In the genomic region with DNA sequence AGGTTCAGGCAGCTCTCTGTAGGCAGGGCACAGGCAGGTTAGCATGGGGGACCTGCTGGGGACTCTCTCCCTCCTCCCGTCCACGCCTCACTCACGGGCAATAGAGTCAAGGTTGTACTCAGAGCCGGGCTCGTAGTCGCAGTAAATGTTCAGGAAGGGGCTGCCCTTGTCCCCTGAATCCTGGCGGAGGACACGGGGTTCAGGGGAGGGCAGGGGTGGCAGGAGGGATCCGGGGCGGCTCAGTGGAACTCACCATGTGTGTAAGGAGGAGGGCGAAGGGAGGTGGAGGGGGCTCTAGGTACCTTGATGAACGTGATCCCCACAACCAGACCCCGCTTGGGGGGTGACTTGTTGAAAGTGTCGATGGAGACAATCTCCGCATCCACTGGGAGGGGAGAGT, we compare ENCODE assay signal across 8 cellular contexts. TPM values are rescaled to one million over a fixed set of nuclear protein-coding genes. Genes with fewer than 3 reads are reported as not detected.
DNase-seq lines count a peak whose midpoint lies in the region; TF ChIP-seq lines count a peak whose summit lies in the region.

No MANE protein-coding gene starts in this region.

- no peaks in the 10 kb centered on the region for H3K36me3 ChIP-seq in A673 (ENCODE audit: insufficient read depth, low read length, poor library complexity, severe bottlenecking)
- peaks cover 6% of the 10 kb centered on the region for H3K36me3 ChIP-seq in HUES48 (ENCODE audit: control insufficient read depth, insufficient read depth, low read length)

- peaks cover 14% of the 10 kb centered on the region for H3K27me3 Mint-ChIP-seq in brain
- peaks cover 27% of the 10 kb centered on the region for H3K27me3 Mint-ChIP-seq in mesothelial cell of epicardium (ENCODE audit: low read depth)

- DNase-seq in A673 (ENCODE audit: low spot score) (no peak), mesothelial cell of epicardium (ENCODE audit: low spot score in 2 of 2, unreplicated experiment in 2 of 2) (no peak), kidney glomerular epithelial cell (lab: John Stamatoyannopoulos, UW) (no peak), NCI-H2081 (lab: John Stamatoyannopoulos, UW) (no peak), NAMALWA (ENCODE audit: low spot score) (no peak)
- no peak for DNase-seq in central memory CD4-positive, alpha-beta T cell

- H3K4me3 Mint-ChIP-seq in brain (peak overlapping the region; percentile 95 to 98 (median 95)), mesothelial cell of epicardium (peak overlapping the region; percentile 93)

- H3K27ac ChIP-seq in A673 (ENCODE audit: low read depth, low read length, poor library complexity, severe bottlenecking) (no peak overlapping the region), HUES48 (ENCODE audit: low read depth, low read length) (no peak overlapping the region)

- H3K27me3 ChIP-seq in A673 (replicated peaks; ENCODE audit: insufficient read depth, low read depth, low read length, poor library complexity) (no peaks in the 10 kb centered on the region), HUES48 (ENCODE audit: control insufficient read depth, insufficient read depth, low read length) (no peaks in the 10 kb centered on the region)

- POLR2A ChIA-PET in A673 (lab: Charles Lee; ENCODE audit: low non-redundant PET) = no interaction called here

- H3K4me1 ChIP-seq in A673 (ENCODE audit: insufficient read depth, low read length, poor library complexity, severe bottlenecking) (peaks cover 6% of the 10 kb centered on the region), HUES48 (ENCODE audit: control insufficient read depth, insufficient read depth, low read length) (no peaks in the 10 kb centered on the region)

- H3K36me3 Mint-ChIP-seq in brain = peaks cover 6% of the 10 kb centered on the region
- H3K36me3 Mint-ChIP-seq in mesothelial cell of epicardium = peaks cover 3% of the 10 kb centered on the region

- CTCF ChIA-PET in A673 (lab: Charles Lee) = interaction anchor here (0.8 to 1.3 kb wide), 6 partner anchors 11 to 55 kb away, joined by 3 to 12 read pairs (median 6); partner anchors contain the start of gene NAPA

- TF ChIP-seq CTCF in A673 (conservative IDR thresholded peaks at IDR 0.05; ENCODE audit: low read depth, low read length) = no peak
- TF ChIP-seq CTCF in brain (conservative IDR thresholded peaks at IDR 0.05) = no peak
- TF ChIP-seq CTCF in mesothelial cell of epicardium (IDR thresholded peaks at IDR 0.05; ENCODE audit: unreplicated experiment) = no peak

- H3K9me3 ChIP-seq in A673 (ENCODE audit: low read depth, low read length, poor library complexity, severe bottlenecking) (no peaks in the 10 kb centered on the region), HUES48 (ENCODE audit: control insufficient read depth, insufficient read depth, low read length) (no peaks in the 10 kb centered on the region)

- H3K27ac Mint-ChIP-seq in brain (peak overlapping the region in 4 of 5 experiments; percentile 98 to 100 (median 99)), mesothelial cell of epicardium (no peak overlapping the region)

- H3K4me1 Mint-ChIP-seq in brain = peaks cover 46% of the 10 kb centered on the region
- peaks cover 12% of the 10 kb centered on the region for H3K4me1 Mint-ChIP-seq in mesothelial cell of epicardium

- peaks cover 0 to 3% (median 0%) of the 10 kb centered on the region in 5 experiments for H3K9me3 Mint-ChIP-seq in brain
- no peaks in the 10 kb centered on the region for H3K9me3 Mint-ChIP-seq in mesothelial cell of epicardium

- peak overlapping the region; percentile 10; the same call in 1 of the 2 replicates for H3K9ac ChIP-seq in HUES48 (ENCODE audit: low read depth, low read length)

- BruUV-seq in A673 (replicated peaks; lab: Mats Ljungman, UMichigan) = no TSS peak

- H3K4me3 ChIP-seq in A673 (ENCODE audit: low read depth, low read length, poor library complexity, severe bottlenecking) (peak overlapping the region; percentile 74), HUES48 (ENCODE audit: low read depth, low read length) (peak overlapping the region; percentile 98; the same call in 1 of the 2 replicates)

- intact Hi-C loops in A673 (cut with micrococcal nuclease; ENCODE audit: unreplicated experiment) = loop anchor here (5.0 kb wide), 1 partner anchor 56 kb away; no protein-coding TSS in a partner anchor

RNA-seq across cellular contexts. Expression of gene KPTN, which starts 0.8 kb away (rescaled TPM):
- 18.7 and 18.9 TPM in 2 replicates for total RNA-seq in A673 (2021)
- 28.1 TPM for polyA plus RNA-seq in brain (ENCODE audit: insufficient read depth, low read depth, low replicate concordance)
- 18.4 to 20.4 TPM (median 20.1 TPM) in 3 replicates for total RNA-seq in mesothelial cell of epicardium

RNA-seq across cellular contexts. Expression of gene SLC8A2, which starts 11.5 kb away (rescaled TPM):
- total RNA-seq in A673 (2021) = 3.2 and 6.6 TPM in 2 replicates
- 23.3 TPM for polyA plus RNA-seq in brain (ENCODE audit: insufficient read depth, low read depth, low replicate concordance)
- 2.2 to 3.7 TPM (median 2.5 TPM) in 3 replicates for total RNA-seq in mesothelial cell of epicardium

RNA-seq across cellular contexts. Expression of gene NAPA, which starts 31.7 kb away (rescaled TPM):
- total RNA-seq in A673 (2021) (88.9 and 90.9 TPM in 2 replicates), mesothelial cell of epicardium (53.6 to 56.4 TPM (median 54.7 TPM) in 3 replicates)
- 248 TPM for polyA plus RNA-seq in brain (ENCODE audit: insufficient read depth, low read depth, low replicate concordance)
